ENCODE assay signal across 27 cellular contexts in genomic region chr1:43800801-43801200, GRCh38.
"Had no signal": no experiment of that assay in that cellular context is flagged by ENCODE, and none has a peak within 500 bp of the region (broad histone marks: within the 10 kb centered on the region; RNA-seq: fewer than 3 reads in every experiment).

No MANE protein-coding gene starts in this region.

- H3K27ac ChIP-seq: esophagus muscularis mucosa, parathyroid adenoma, psoas muscle, right atrium auricular region, tibial nerve, VCaP had no signal

- H3K27me3 Mint-ChIP-seq: activated naive CD4-positive, alpha-beta T cell treated with anti-CD3 and anti-CD28 coated beads, Interleukin-2, amount 50 U/mL, for 24 hours; activated naive CD8-positive, alpha-beta T cell treated with anti-CD3 and anti-CD28 coated beads, Interleukin-2, amount 50 U/mL, for 24 hours; central memory CD8-positive, alpha-beta T cell; dendritic cell treated with granulocyte-macrophage colony-stimulating factor and Interleukin-4, amounts not matched to agents 40 ng/mL and 50 ng/mL, for 4 days; naive B cell; stimulated activated memory B cell treated with anti-CD40 and anti-IgM and Interleukin-4, amounts not matched to agents 10 μg/mL and 1 μg/mL and 100 μg/mL, for 72 hours had no signal

- H3K9me3 ChIP-seq: esophagus muscularis mucosa, psoas muscle, right atrium auricular region, tibial nerve had no signal

- H3K4me3 ChIP-seq: esophagus muscularis mucosa, psoas muscle, right atrium auricular region, smooth muscle cell, tibial nerve had no signal

- H3K9me3 Mint-ChIP-seq: activated naive CD4-positive, alpha-beta T cell treated with anti-CD3 and anti-CD28 coated beads, Interleukin-2, amount 50 U/mL, for 24 hours; activated naive CD8-positive, alpha-beta T cell treated with anti-CD3 and anti-CD28 coated beads, Interleukin-2, amount 50 U/mL, for 24 hours; activated T-helper 1 cell treated with anti-CD3 and anti-CD28 coated beads, Interleukin-12 subunit alpha, Interleukin-12 subunit beta, Interleukin-2, Interleukin-4 antibody, amounts not matched to agents 30 ng/mL and 10 ng/mL and 1 ng/mL, durations not matched to agents 14 hours and 24 hours and 36 hours; central memory CD8-positive, alpha-beta T cell; dendritic cell treated with granulocyte-macrophage colony-stimulating factor and Interleukin-4, amounts not matched to agents 40 ng/mL and 50 ng/mL, for 4 days; mesothelial cell of epicardium; stimulated activated memory B cell treated with anti-CD40 and anti-IgM and Interleukin-4, amounts not matched to agents 10 μg/mL and 1 μg/mL and 100 μg/mL, for 72 hours had no signal

- ATAC-seq: left cardiac atrium; left ventricle myocardium superior; psoas muscle; stimulated activated memory B cell treated with anti-CD40 and anti-IgM and Interleukin-4, amounts not matched to agents 10 μg/mL and 1 μg/mL and 100 μg/mL, for 72 hours had no signal

- H3K36me3 ChIP-seq: right atrium auricular region, tibial nerve had no signal

- H2AFZ ChIP-seq: parathyroid adenoma had no signal

- H3K4me1 ChIP-seq: parathyroid adenoma, psoas muscle, tibial nerve had no signal

- DNase-seq: activated CD4-positive, alpha-beta T cell treated with anti-CD3 and anti-CD28 coated beads for 4 hours; activated CD4-positive, alpha-beta T cell treated with anti-CD3 and anti-CD28 coated beads, Interleukin-2, amount 50 U/mL, for 4 hours; activated T-cell treated with anti-CD3 and anti-CD28 coated beads for 4 hours; amygdala; endodermal cell; glutamatergic neuron; islet precursor cell; left cardiac atrium; left ventricle myocardium superior; naive B cell; psoas muscle; stimulated activated CD4-positive, alpha-beta T cell treated with anti-CD3 and anti-CD28 coated beads, Interleukin-1b, Interleukin-23, amount 100 ng/mL, for 48 hours; stimulated activated CD4-positive, alpha-beta T cell treated with anti-CD3 and anti-CD28 coated beads, Interleukin-4, amount 100 ng/mL, for 4 hours; stimulated activated CD8-positive, alpha-beta memory T cell treated with anti-CD3 and anti-CD28 coated beads, Interleukin-4, amount 100 ng/mL, for 48 hours had no signal

- H3K4me1 Mint-ChIP-seq: activated naive CD4-positive, alpha-beta T cell treated with anti-CD3 and anti-CD28 coated beads, Interleukin-2, amount 50 U/mL, for 24 hours; central memory CD8-positive, alpha-beta T cell; endodermal cell; stimulated activated memory B cell treated with anti-CD40 and anti-IgM and Interleukin-4, amounts not matched to agents 10 μg/mL and 1 μg/mL and 100 μg/mL, for 72 hours had no signal

- H3K79me2 ChIP-seq: parathyroid adenoma had no signal

- H3K27me3 ChIP-seq: esophagus muscularis mucosa, right atrium auricular region, tibial nerve had no signal

- H3K4me3 Mint-ChIP-seq: activated naive CD4-positive, alpha-beta T cell treated with anti-CD3 and anti-CD28 coated beads, Interleukin-2, amount 50 U/mL, for 24 hours; activated naive CD8-positive, alpha-beta T cell treated with anti-CD3 and anti-CD28 coated beads, Interleukin-2, amount 50 U/mL, for 24 hours; activated T-helper 1 cell treated with anti-CD3 and anti-CD28 coated beads, Interleukin-12 subunit alpha, Interleukin-12 subunit beta, Interleukin-2, Interleukin-4 antibody, amounts not matched to agents 30 ng/mL and 10 ng/mL and 1 ng/mL, durations not matched to agents 14 hours and 24 hours and 36 hours; central memory CD8-positive, alpha-beta T cell; dendritic cell treated with granulocyte-macrophage colony-stimulating factor and Interleukin-4, amounts not matched to agents 40 ng/mL and 50 ng/mL, for 4 days; endodermal cell; mesothelial cell of epicardium; naive B cell; stimulated activated memory B cell treated with anti-CD40 and anti-IgM and Interleukin-4, amounts not matched to agents 10 μg/mL and 1 μg/mL and 100 μg/mL, for 72 hours had no signal

- H3K27ac Mint-ChIP-seq: activated naive CD4-positive, alpha-beta T cell treated with anti-CD3 and anti-CD28 coated beads, Interleukin-2, amount 50 U/mL, for 24 hours; activated T-helper 1 cell treated with anti-CD3 and anti-CD28 coated beads, Interleukin-12 subunit alpha, Interleukin-12 subunit beta, Interleukin-2, Interleukin-4 antibody, amounts not matched to agents 30 ng/mL and 10 ng/mL and 1 ng/mL, durations not matched to agents 14 hours and 24 hours and 36 hours; dendritic cell treated with granulocyte-macrophage colony-stimulating factor and Interleukin-4, amounts not matched to agents 40 ng/mL and 50 ng/mL, for 4 days; endodermal cell; naive B cell; stimulated activated memory B cell treated with anti-CD40 and anti-IgM and Interleukin-4, amounts not matched to agents 10 μg/mL and 1 μg/mL and 100 μg/mL, for 72 hours had no signal

- H3K4me2 ChIP-seq: smooth muscle cell had no signal
